In genomic region chr5:149161026-149161687, GRCh38 we compare ENCODE assay signal across 22 cellular contexts. TPM values are rescaled to one million over a fixed set of nuclear protein-coding genes. Genes with fewer than 3 reads are reported as not detected.
DNase-seq lines count a peak whose midpoint lies in the region; ATAC-seq and TF ChIP-seq lines count a peak whose summit lies in the region.
"Had no signal": no experiment of that assay in that cellular context is flagged by ENCODE, and none has a peak within 500 bp of the region (broad histone marks: within the 10 kb centered on the region; RNA-seq: fewer than 3 reads in every experiment).

No MANE protein-coding gene starts in this region.

- H3K79me1 ChIP-seq in mesenchymal stem cell (replicated peaks; ENCODE audit: low read length, poor library complexity, severe bottlenecking), result peaks cover 14% of the 10 kb centered on the region

- no peak overlapping the region for H2BK15ac ChIP-seq in mesenchymal stem cell (ENCODE audit: low read depth, poor library complexity, severe bottlenecking)

- H2AK5ac ChIP-seq in mesenchymal stem cell (ENCODE audit: low read length, severe bottlenecking), result peak overlapping the region; percentile 53

- H3K23ac ChIP-seq in mesenchymal stem cell (ENCODE audit: low read length in 2 of 2), result no peak overlapping the region

- TF ChIP-seq EP300 in ovary (IDR thresholded peaks at IDR 0.05), result no peak

- H3K4me1 ChIP-seq in heart left ventricle (peaks cover 14 to 95% (median 62%) of the 10 kb centered on the region in 12 donors), mesenchymal stem cell (ENCODE audit: control insufficient read depth, insufficient read depth, low read depth, low read length) (peaks cover 8% of the 10 kb centered on the region), upper lobe of right lung (peaks cover 21% of the 10 kb centered on the region), ovary (ENCODE audit: insufficient read depth) (no peaks in the 10 kb centered on the region)

- ATAC-seq in heart left ventricle, result peak in 1 of 4 donors; percentile 13
- no peak for ATAC-seq in Right ventricle myocardium inferior
- peak; percentile 71 for ATAC-seq in upper lobe of right lung
- no peak for ATAC-seq in sciatic nerve
- ATAC-seq: A549; stimulated activated effector memory CD8-positive, alpha-beta T cell treated with anti-CD3 and anti-CD28 coated beads, Interleukin-12 subunit alpha, Interleukin-12 subunit beta, amount 100 ng/mL, for 72 hours had no signal

- H3K9me3 ChIP-seq in heart left ventricle, result no peaks in the 10 kb centered on the region
- no peaks in the 10 kb centered on the region for H3K9me3 ChIP-seq in mesenchymal stem cell (ENCODE audit: control insufficient read depth, low read length)
- no peaks in the 10 kb centered on the region for H3K9me3 ChIP-seq in upper lobe of right lung
- H3K9me3 ChIP-seq in ovary, result no peaks in the 10 kb centered on the region
- H3K9me3 ChIP-seq: A549 had no signal

- no peak overlapping the region for H4K8ac ChIP-seq in mesenchymal stem cell (ENCODE audit: low read length)

- H3K18ac ChIP-seq in mesenchymal stem cell (ENCODE audit: low read depth in 1 of 2, low read length in 2 of 2), result peak overlapping the region in 1 of 2 experiments; percentile 18

- H3K14ac ChIP-seq in mesenchymal stem cell (ENCODE audit: low read length in 2 of 2), result no peak overlapping the region

- H3K4me2 ChIP-seq in mesenchymal stem cell (ENCODE audit: low read length, poor library complexity, severe bottlenecking), result no peak overlapping the region
- H3K4me2 ChIP-seq: A549 had no signal

- H3K4me3 ChIP-seq in heart left ventricle (no peak overlapping the region), mesenchymal stem cell (ENCODE audit: insufficient read depth in 1 of 2, low read depth in 1 of 2, low read length in 2 of 2) (no peak overlapping the region), upper lobe of right lung (no peak overlapping the region), ovary (no peak overlapping the region)
- H3K4me3 ChIP-seq: A549 had no signal

- no peak for TF ChIP-seq POLR2A in heart left ventricle (IDR thresholded peaks at IDR 0.05)
- TF ChIP-seq POLR2A in ovary (IDR thresholded peaks at IDR 0.05), result no peak

- H3K36me3 ChIP-seq in heart left ventricle (no peaks in the 10 kb centered on the region), mesenchymal stem cell (ENCODE audit: control insufficient read depth in 1 of 2, insufficient read depth in 2 of 2, low read depth in 1 of 2, low read length in 2 of 2) (peaks cover 0 to 4% of the 10 kb centered on the region in 2 experiments), upper lobe of right lung (no peaks in the 10 kb centered on the region), ovary (no peaks in the 10 kb centered on the region)

- peak overlapping the region in 1 of 2 experiments; percentile 34 for H3K4ac ChIP-seq in mesenchymal stem cell (ENCODE audit: low read depth in 1 of 2, low read length in 2 of 2)

- H3K9ac ChIP-seq in mesenchymal stem cell (ENCODE audit: low read length), result no peak overlapping the region

- WGBS in heart left ventricle, 4 donors, result 54 to 61% (median 57%) methylated on average over 9 of the region's 9 CpGs
- 92% methylated on average over 9 of the region's 9 CpGs for WGBS in mesenchymal stem cell
- WGBS in ovary, 3 donors, result 80 to 81% (median 80%) methylated on average over 9 of the region's 9 CpGs

- H3K27me3 ChIP-seq in heart left ventricle (no peaks in the 10 kb centered on the region), mesenchymal stem cell (ENCODE audit: control insufficient read depth in 1 of 2, insufficient read depth in 1 of 2, low read length in 2 of 2) (no peaks in the 10 kb centered on the region), upper lobe of right lung (no peaks in the 10 kb centered on the region), ovary (no peaks in the 10 kb centered on the region)

- no peak for TF ChIP-seq CTCF in heart left ventricle (IDR thresholded peaks at IDR 0.05)
- no peak for TF ChIP-seq CTCF in upper lobe of right lung (IDR thresholded peaks at IDR 0.05)
- no peak for TF ChIP-seq CTCF in ovary (IDR thresholded peaks at IDR 0.05)

- DNase-seq in heart left ventricle (no peak), Right ventricle myocardium inferior (ENCODE audit: missing footprints) (no peak), glomerular visceral epithelial cell (ENCODE audit: extremely low spot score) (peak; percentile 59), mesenchymal stem cell (no peak), upper lobe of right lung (no peak), NCI-H1092 (lab: John Stamatoyannopoulos, UW) (no peak), ovary (no peak), sciatic nerve (ENCODE audit: low spot score) (no peak)
- DNase-seq: activated B cell treated with CpG ODN at 0.5 μM for 24 hours; activated naive CD8-positive, alpha-beta T cell treated with anti-CD3 and anti-CD28 coated beads for 36 hours; DMS79 treated with DMSO at 0.1 percent for 48 hours; effector CD8-positive, alpha-beta T cell; H9; kidney glomerular epithelial cell; naive B cell; NCI-H1694 treated with DMSO at 0.1 percent for 48 hours; NCI-H226; posterior cingulate gyrus had no signal

- H4K91ac ChIP-seq in mesenchymal stem cell (ENCODE audit: low read length), result no peak overlapping the region

- H2BK120ac ChIP-seq in mesenchymal stem cell (ENCODE audit: low read depth, low read length), result no peak overlapping the region

- peak overlapping the region; percentile 16 to 94 (median 62) for H3K27ac ChIP-seq in heart left ventricle
- no peak overlapping the region for H3K27ac ChIP-seq in mesenchymal stem cell (ENCODE audit: low read length, poor library complexity, severe bottlenecking)
- peak overlapping the region; percentile 14 for H3K27ac ChIP-seq in upper lobe of right lung
- H3K27ac ChIP-seq in ovary, result no peak overlapping the region
- H3K27ac ChIP-seq: RWPE1 had no signal

- H2AFZ ChIP-seq in mesenchymal stem cell (ENCODE audit: low read depth, low read length), result no peak overlapping the region

- intact Hi-C loops in heart left ventricle (cut with DNase I) (no loop called here), Right ventricle myocardium inferior (cut with DNase I) (no loop called here), upper lobe of right lung (cut with DNase I) (no loop called here), ovary (cut with DNase I) (no loop called here), sciatic nerve (cut with DNase I) (no loop called here)

- no peak overlapping the region for H2BK5ac ChIP-seq in mesenchymal stem cell (ENCODE audit: low read depth, low read length, poor library complexity, severe bottlenecking)

- peak overlapping the region in 1 of 2 experiments; percentile 46 for H2BK12ac ChIP-seq in mesenchymal stem cell (ENCODE audit: low read length in 2 of 2)

RNA-seq across cellular contexts. Expression of gene ABLIM3, which starts 19.9 kb away (rescaled TPM):
- total RNA-seq in heart left ventricle (100 to 1,000 TPM in 4 of 9 donors, 10 to 100 TPM in 5; 70.0 to 175 (median 97.8) TPM), Right ventricle myocardium inferior (134 TPM), upper lobe of right lung (31.9 TPM), ovary (1 to 10 TPM; 1.7 to 9.3 (median 6.2) TPM), sciatic nerve (67.6 TPM)
- polyA plus RNA-seq in heart left ventricle (100 to 1,000 TPM in 1 of 2 donors, 10 to 100 TPM in 1; 43.2 to 103 TPM), ovary (10 to 100 TPM in 1 of 2 donors, 1 to 10 TPM in 1; 1.9 to 26.4 TPM)
- polyA plus RNA-seq in mesenchymal stem cell (2013, experiment 1 of 2), result 91.1 TPM
- polyA plus RNA-seq in mesenchymal stem cell (2013, experiment 2 of 2), result 90.1 TPM
- total RNA-seq: activated B cell treated with CpG ODN at 0.5 μM for 24 hours; activated naive CD8-positive, alpha-beta T cell treated with anti-CD3 and anti-CD28 coated beads for 36 hours; T-helper 1 cell treated with Interleukin-12 subunit alpha and Interleukin-12 subunit beta and Interleukin-4 antibody, amounts not matched to agents 30 ng/mL and 1 ng/mL, for 36 hours had no signal

Comparison
In these comparisons a context has a peak if more than half of its experiments do, and no peak if none do; other contexts are left out.
1. H3K27ac ChIP-seq: peak in heart left ventricle (12 of 12) and upper lobe of right lung (single experiment); none in mesenchymal stem cell (single experiment) and ovary (0 of 2).